Comparison of ENCODE assay signal across 14 cellular contexts in genomic region chr10:114305521-114305925, GRCh38.
DNase-seq lines count a peak whose midpoint lies in the region; ATAC-seq and TF ChIP-seq lines count a peak whose summit lies in the region.
"Had no signal": no experiment of that assay in that cellular context is flagged by ENCODE, and none has a peak within 500 bp of the region (broad histone marks: within the 10 kb centered on the region; RNA-seq: fewer than 3 reads in every experiment).

No MANE protein-coding gene starts in this region.

- CTCF ChIA-PET in activated CD4-positive, alpha-beta T cell treated with anti-CD3 and anti-CD28 coated beads, Interleukin-2, amount 10 ng/mL, durations not matched to agents 7 days and 5 days (lab: Charles Lee): interaction anchor here (1.6 to 2.2 kb wide), 2 partner anchors 15 to 239 kb away, joined by 3 to 6 read pairs; no protein-coding TSS in a partner anchor
- CTCF ChIA-PET in T-cell (lab: Charles Lee): interaction anchor here in 1 of 2 donors (0.7 kb wide), 1 partner anchor 603 kb away, joined by 6 read pairs; no protein-coding TSS in a partner anchor

- no peak overlapping the region for H3K9ac ChIP-seq in endodermal cell (ENCODE audit: extremely low read depth, low read length, poor library complexity, severe bottlenecking)

- H3K36me3 ChIP-seq in endodermal cell (ENCODE audit: control insufficient read depth, insufficient read depth, low read length): no peaks in the 10 kb centered on the region
- H3K36me3 ChIP-seq: pancreas had no signal

- WGBS in endodermal cell (ENCODE audit: insufficient coverage in 1 of 2, insufficient read length in 1 of 2), 2 experiments: 86 to 87% methylated on average over 4 to 18 of the region's 18 CpGs
- 94% methylated on average over 18 of the region's 18 CpGs for WGBS in lower leg skin, 2 donors

- no peak for TF ChIP-seq CTCF in endodermal cell (conservative IDR thresholded peaks at IDR 0.05)
- TF ChIP-seq CTCF in lower leg skin (IDR thresholded peaks at IDR 0.05): no peak

- intact Hi-C loops in posterior vena cava (cut with DNase I) (loop anchor here (10.0 kb wide), 1 partner anchor 129 kb away; no protein-coding TSS in a partner anchor), lower leg skin (cut with DNase I; ENCODE audit: low total_unique reads) (loop anchor here (10.0 kb wide), 1 partner anchor 159 kb away; no protein-coding TSS in a partner anchor)

- H3K9me3 ChIP-seq in endodermal cell (ENCODE audit: control insufficient read depth, low read length): no peaks in the 10 kb centered on the region
- H3K9me3 ChIP-seq: pancreas, upper lobe of left lung had no signal

- peaks cover 6% of the 10 kb centered on the region for H3K27me3 ChIP-seq in endodermal cell (ENCODE audit: control insufficient read depth, insufficient read depth, low read length, poor library complexity, severe bottlenecking)
- H3K27me3 ChIP-seq: foreskin keratinocyte, pancreas, upper lobe of left lung had no signal

- peak overlapping the region; percentile 77 for H3K4me3 Mint-ChIP-seq in activated CD4-positive, alpha-beta T cell treated with anti-CD3 and anti-CD28 coated beads, Interleukin-2, amount 10 ng/mL, durations not matched to agents 7 days and 5 days
- H3K4me3 Mint-ChIP-seq in T-cell: peak overlapping the region; percentile 13 to 91 (median 83)
- peak overlapping the region; percentile 67 for H3K4me3 Mint-ChIP-seq in endodermal cell

- TF ChIP-seq POLR2A in lower leg skin (IDR thresholded peaks at IDR 0.05): no peak

- no peak overlapping the region for H3K27ac Mint-ChIP-seq in activated CD4-positive, alpha-beta T cell treated with anti-CD3 and anti-CD28 coated beads, Interleukin-2, amount 10 ng/mL, durations not matched to agents 7 days and 5 days
- H3K27ac Mint-ChIP-seq in T-cell: no peak overlapping the region
- no peak overlapping the region for H3K27ac Mint-ChIP-seq in endodermal cell

- H3K9me3 Mint-ChIP-seq in activated CD4-positive, alpha-beta T cell treated with anti-CD3 and anti-CD28 coated beads, Interleukin-2, amount 10 ng/mL, durations not matched to agents 7 days and 5 days: no peaks in the 10 kb centered on the region
- H3K9me3 Mint-ChIP-seq in T-cell (no peaks in the 10 kb centered on the region), endodermal cell (no peaks in the 10 kb centered on the region)

- ATAC-seq in T-cell (replicated peaks in 1 of 4): no peak
- ATAC-seq: HepG2 had no signal

- no peak overlapping the region for H3K27ac ChIP-seq in endodermal cell (ENCODE audit: low read depth, low read length)
- H3K27ac ChIP-seq: foreskin keratinocyte, pancreas, upper lobe of left lung had no signal

- peaks cover 12% of the 10 kb centered on the region for H3K4me1 Mint-ChIP-seq in activated CD4-positive, alpha-beta T cell treated with anti-CD3 and anti-CD28 coated beads, Interleukin-2, amount 10 ng/mL, durations not matched to agents 7 days and 5 days
- peaks cover 10 to 12% (median 12%) of the 10 kb centered on the region in 3 donors for H3K4me1 Mint-ChIP-seq in T-cell
- peaks cover 5% of the 10 kb centered on the region for H3K4me1 Mint-ChIP-seq in endodermal cell

- peaks cover 5% of the 10 kb centered on the region for H3K27me3 Mint-ChIP-seq in activated CD4-positive, alpha-beta T cell treated with anti-CD3 and anti-CD28 coated beads, Interleukin-2, amount 10 ng/mL, durations not matched to agents 7 days and 5 days
- H3K27me3 Mint-ChIP-seq in T-cell: no peaks in the 10 kb centered on the region
- peaks cover 9% of the 10 kb centered on the region for H3K27me3 Mint-ChIP-seq in endodermal cell (ENCODE audit: insufficient read depth)

- POLR2A ChIA-PET in activated CD4-positive, alpha-beta T cell treated with anti-CD3 and anti-CD28 coated beads, Interleukin-2, amount 10 ng/mL, durations not matched to agents 7 days and 5 days (lab: Charles Lee): no interaction called here
- POLR2A ChIA-PET in T-cell (lab: Charles Lee): no interaction called here

- no peaks in the 10 kb centered on the region for H3K36me3 Mint-ChIP-seq in activated CD4-positive, alpha-beta T cell treated with anti-CD3 and anti-CD28 coated beads, Interleukin-2, amount 10 ng/mL, durations not matched to agents 7 days and 5 days (ENCODE audit: low read depth)
- H3K36me3 Mint-ChIP-seq in T-cell (peaks cover 2% of the 10 kb centered on the region), endodermal cell (ENCODE audit: low read depth) (no peaks in the 10 kb centered on the region)

- no peak for DNase-seq in activated CD4-positive, alpha-beta T cell treated with anti-CD3 and anti-CD28 coated beads, Interleukin-2, amount 10 ng/mL, durations not matched to agents 7 days and 5 days
- no peak for DNase-seq in activated CD4-positive, alpha-beta T cell treated with anti-CD3 and anti-CD28 coated beads, Interleukin-2, amount 50 U/mL, for 1 hour
- DNase-seq in T-cell (no peak), endodermal cell (no peak), posterior vena cava (ENCODE audit: low spot score) (peak; percentile 46), amniotic stem cell (lab: John Stamatoyannopoulos, UW) (no peak), lower leg skin (ENCODE audit: low spot score in 2 of 2) (no peak), NCI-H2029 treated with DMSO at 0.1 percent for 48 hours (lab: John Stamatoyannopoulos, UW) (no peak)
- DNase-seq: cerebellar nuclear complex, foreskin keratinocyte, NCI-H187 treated with DMSO at 0.1 percent for 48 hours had no signal

- no peaks in the 10 kb centered on the region for H3K4me1 ChIP-seq in endodermal cell (ENCODE audit: control insufficient read depth, insufficient read depth, low read length)
- H3K4me1 ChIP-seq: pancreas had no signal

- H3K4me3 ChIP-seq in endodermal cell (ENCODE audit: low read length) (no peak overlapping the region), lower leg skin (ENCODE audit: low read depth, poor library complexity, severe bottlenecking) (no peak overlapping the region)
